Comparison of ENCODE assay signal across 14 cellular contexts in the genomic region with DNA sequence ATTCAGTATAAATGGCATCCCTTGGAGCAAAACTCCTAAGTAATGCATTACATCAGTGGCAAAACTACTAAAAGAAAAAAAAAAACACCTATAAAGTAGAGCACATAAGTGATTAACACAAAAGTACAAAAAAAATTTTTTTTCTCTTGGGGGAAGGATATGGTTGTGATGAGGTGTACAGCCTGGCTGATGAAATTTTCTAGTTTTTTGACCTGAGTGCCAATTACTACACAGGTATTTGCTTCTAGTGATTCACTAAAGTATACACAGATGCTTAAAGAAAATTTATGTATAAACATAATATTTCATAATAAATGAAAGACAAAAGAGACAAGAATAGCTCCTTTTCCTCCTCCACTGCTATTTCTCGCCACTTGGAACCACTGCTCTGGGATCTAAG.
"Had no signal": no experiment of that assay in that cellular context is flagged by ENCODE, and none has a peak within 500 bp of the region (broad histone marks: within the 10 kb centered on the region; RNA-seq: fewer than 3 reads in every experiment).

No MANE protein-coding gene starts in this region.

- DNase-seq: activated CD4-positive, alpha-beta T cell treated with anti-CD3 and anti-CD28 coated beads for 48 hours; activated naive CD4-positive, alpha-beta T cell treated with Interleukin-2 at 50 U/mL for 16 hours; effector CD8-positive, alpha-beta T cell; foreskin keratinocyte; head of caudate nucleus; ovary; spleen; T-helper 2 cell had no signal

- H3K4me2 ChIP-seq: neural progenitor cell had no signal

- H3K27me3 Mint-ChIP-seq: activated T-helper 17 cell treated with anti-CD3 and anti-CD28 coated beads, Interleukin-2, amount 50 U/mL, for 72 hours had no signal

- H3K4me3 ChIP-seq: cardiac muscle cell, neural progenitor cell, ovary, spleen had no signal

- H3K36me3 ChIP-seq: cardiac muscle cell, neural progenitor cell, ovary had no signal

- H3K27ac Mint-ChIP-seq: neural progenitor cell had no signal

- H3K4me1 ChIP-seq: foreskin keratinocyte, neural progenitor cell had no signal

- H3K4me1 Mint-ChIP-seq: neural progenitor cell had no signal

- ATAC-seq: foreskin keratinocyte, sciatic nerve had no signal

- H3K36me3 Mint-ChIP-seq: neural progenitor cell had no signal

- H3K9me3 Mint-ChIP-seq: activated T-helper 17 cell treated with anti-CD3 and anti-CD28 coated beads, Interleukin-2, amount 50 U/mL, for 72 hours; neural progenitor cell had no signal

- H3K9me3 ChIP-seq: ovary, spleen had no signal

- FAIRE-seq: astrocyte, endothelial cell of umbilical vein had no signal

- H3K4me3 Mint-ChIP-seq: activated T-helper 17 cell treated with anti-CD3 and anti-CD28 coated beads, Interleukin-2, amount 50 U/mL, for 72 hours; neural progenitor cell had no signal

- H3K27ac ChIP-seq: cardiac muscle cell, foreskin keratinocyte, neural progenitor cell, ovary had no signal
